1 cellular context compared by ENCODE assay signal in the genomic region with DNA sequence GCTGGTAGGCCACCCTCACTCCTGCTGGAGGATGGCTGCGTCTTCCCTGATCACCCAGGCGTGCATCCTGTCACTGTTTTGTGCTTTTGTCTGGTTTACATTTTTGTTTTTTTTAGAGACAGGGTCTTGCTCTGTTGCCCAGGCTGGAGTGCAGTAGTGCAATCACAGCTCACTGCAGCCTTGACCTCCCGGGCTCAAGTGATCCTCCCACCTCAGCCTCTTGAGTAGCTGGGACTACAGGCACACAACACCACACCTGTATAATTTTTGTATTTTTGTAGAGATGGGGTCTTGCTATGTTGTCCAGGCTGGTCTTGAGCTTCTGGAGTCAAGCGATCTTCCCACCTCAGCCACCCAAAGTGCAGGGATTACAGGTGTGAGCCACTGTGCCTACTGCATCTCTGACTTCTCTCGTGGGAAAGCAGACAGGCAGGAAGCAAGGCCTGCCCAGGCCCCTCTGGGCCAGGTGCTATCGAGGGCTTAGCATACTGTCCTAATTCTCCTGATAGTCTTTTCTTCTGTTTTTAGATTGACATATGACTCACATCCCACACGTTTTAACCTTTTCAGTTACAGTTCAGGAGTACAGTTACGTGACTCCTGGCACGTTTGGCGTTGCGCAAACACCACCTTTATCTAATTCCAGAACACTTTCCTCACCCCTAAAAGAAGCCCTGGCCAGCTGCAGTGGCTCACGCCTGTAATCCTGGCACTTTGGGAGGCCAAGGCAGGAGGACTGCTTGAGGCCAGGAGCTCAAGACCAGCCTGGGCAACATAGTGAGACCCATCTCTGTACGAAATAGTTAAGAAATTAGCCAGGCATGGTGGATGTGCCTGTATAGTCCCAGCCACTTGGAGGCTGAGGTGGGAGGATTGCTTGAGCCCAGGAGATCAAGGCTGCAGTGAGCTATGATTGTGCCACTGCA.
TF ChIP-seq lines count a peak whose summit lies in the region.

No MANE protein-coding gene starts in this region.

TF ChIP-seq in HepG2, 621 proteins besides CTCF, POLR2A, EP300 and RAD21 (continued from another document and continues in another):
- TF ChIP-seq, protein P1, sequence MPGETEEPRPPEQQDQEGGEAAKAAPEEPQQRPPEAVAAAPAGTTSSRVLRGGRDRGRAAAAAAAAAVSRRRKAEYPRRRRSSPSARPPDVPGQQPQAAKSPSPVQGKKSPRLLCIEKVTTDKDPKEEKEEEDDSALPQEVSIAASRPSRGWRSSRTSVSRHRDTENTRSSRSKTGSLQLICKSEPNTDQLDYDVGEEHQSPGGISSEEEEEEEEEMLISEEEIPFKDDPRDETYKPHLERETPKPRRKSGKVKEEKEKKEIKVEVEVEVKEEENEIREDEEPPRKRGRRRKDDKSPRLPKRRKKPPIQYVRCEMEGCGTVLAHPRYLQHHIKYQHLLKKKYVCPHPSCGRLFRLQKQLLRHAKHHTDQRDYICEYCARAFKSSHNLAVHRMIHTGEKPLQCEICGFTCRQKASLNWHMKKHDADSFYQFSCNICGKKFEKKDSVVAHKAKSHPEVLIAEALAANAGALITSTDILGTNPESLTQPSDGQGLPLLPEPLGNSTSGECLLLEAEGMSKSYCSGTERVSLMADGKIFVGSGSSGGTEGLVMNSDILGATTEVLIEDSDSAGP (CRISPR knock-in tag; IDR thresholded peaks at IDR 0.05; ENCODE audit: borderline replicate concordance) = peak; percentile 43
- TF ChIP-seq ZMYM3 (CRISPR knock-in tag; IDR thresholded peaks at IDR 0.05) (peak; percentile 94), ZNF709 (CRISPR knock-in tag; IDR thresholded peaks at IDR 0.05) (peak; percentile 61; the same call in 1 of the 2 replicates), ZNF34 (CRISPR knock-in tag; IDR thresholded peaks at IDR 0.05; ENCODE audit: borderline replicate concordance) (0 out of 2 replicates have a peak, but pooled peaks have one; percentile 40), NAIF1 (CRISPR knock-in tag; IDR thresholded peaks at IDR 0.05; ENCODE audit: borderline replicate concordance) (peak; percentile 63; the same call in 1 of the 2 replicates), IRF2 (CRISPR knock-in tag; IDR thresholded peaks at IDR 0.05) (peak; percentile 81), WIZ (CRISPR knock-in tag; IDR thresholded peaks at IDR 0.05) (0 out of 2 replicates have a peak, but pooled peaks have one; percentile 40), POLR2G (IDR thresholded peaks at IDR 0.05; ENCODE audit: low read depth, low read length) (peak; percentile 14; the same call in 1 of the 2 replicates), ZNF543 (CRISPR knock-in tag; IDR thresholded peaks at IDR 0.05) (peak; percentile 76), ZNF572 (CRISPR knock-in tag; IDR thresholded peaks at IDR 0.05) (peak; percentile 90), HHEX (CRISPR knock-in tag; IDR thresholded peaks at IDR 0.05) (peak; percentile 55; the same call in 1 of the 2 replicates), PITX1 (CRISPR knock-in tag; IDR thresholded peaks at IDR 0.05) (peak; percentile 91), KLF11 (CRISPR knock-in tag; IDR thresholded peaks at IDR 0.05) (peak; percentile 76; the same call in 1 of the 2 replicates), ARNTL (CRISPR knock-in tag; IDR thresholded peaks at IDR 0.05) (peak; percentile 90), CREB1 (IDR thresholded peaks at IDR 0.05) (peak; percentile 57; the same call in 1 of the 2 replicates), CREB1 (CRISPR knock-in tag; IDR thresholded peaks at IDR 0.05) (peak; percentile 86; the same call in 1 of the 2 replicates), SOX13 (IDR thresholded peaks at IDR 0.05) (peak; percentile 80; the same call in 1 of the 2 replicates), SOX13 (CRISPR knock-in tag; conservative IDR thresholded peaks at IDR 0.05 in 1 of 2, IDR thresholded peaks at IDR 0.05 in 1 of 2) (peak; percentile 46 to 82; a peak in 2 of 4 replicates), PHF21A (CRISPR knock-in tag; IDR thresholded peaks at IDR 0.05) (peak; percentile 91), HMG20B (CRISPR knock-in tag; conservative IDR thresholded peaks at IDR 0.05) (0 out of 2 replicates have a peak, but pooled peaks have one; percentile 21), PHF8 (CRISPR knock-in tag; IDR thresholded peaks at IDR 0.05) (0 out of 2 replicates have a peak, but pooled peaks have one; percentile 25), ZNF232 (CRISPR knock-in tag; IDR thresholded peaks at IDR 0.05; ENCODE audit: borderline replicate concordance) (peak; percentile 98), ZNF816 (CRISPR knock-in tag; IDR thresholded peaks at IDR 0.05; ENCODE audit: borderline replicate concordance) (peak; percentile 85; the same call in 1 of the 2 replicates), TRIM24 (CRISPR knock-in tag; IDR thresholded peaks at IDR 0.05) (peak; percentile 86), SPEN (CRISPR knock-in tag; IDR thresholded peaks at IDR 0.05; ENCODE audit: low read depth) (peak; percentile 51), ZNF558 (CRISPR knock-in tag; IDR thresholded peaks at IDR 0.05; ENCODE audit: borderline replicate concordance) (peak; percentile 69; the same call in 1 of the 2 replicates), TP53 (CRISPR knock-in tag; conservative IDR thresholded peaks at IDR 0.05) (peak; percentile 55; the same call in 1 of the 2 replicates), SP5 (CRISPR knock-in tag; IDR thresholded peaks at IDR 0.05; ENCODE audit: borderline replicate concordance, low read depth) (peak; percentile 34; the same call in 1 of the 2 replicates), ZNF7 (CRISPR knock-in tag; IDR thresholded peaks at IDR 0.05) (peak; percentile 34; the same call in 1 of the 2 replicates), ZNF431 (CRISPR knock-in tag; IDR thresholded peaks at IDR 0.05; ENCODE audit: borderline replicate concordance, low read depth) (peak; percentile 25; the same call in 1 of the 2 replicates), ELF3 (CRISPR knock-in tag; IDR thresholded peaks at IDR 0.05) (peak; percentile 82), RARA (CRISPR knock-in tag; IDR thresholded peaks at IDR 0.05) (peak; percentile 97), ZNF598 (CRISPR knock-in tag; IDR thresholded peaks at IDR 0.05; ENCODE audit: borderline replicate concordance) (0 out of 2 replicates have a peak, but pooled peaks have one; percentile 27), ZNF670 (CRISPR knock-in tag; IDR thresholded peaks at IDR 0.05; ENCODE audit: borderline replicate concordance) (peak; percentile 96), HOXA3 (CRISPR knock-in tag; IDR thresholded peaks at IDR 0.05) (peak; percentile 84), BRD4 (CRISPR knock-in tag; IDR thresholded peaks at IDR 0.05) (peak; percentile 80; the same call in 1 of the 2 replicates), ZNF224 (CRISPR knock-in tag; IDR thresholded peaks at IDR 0.05) (0 out of 2 replicates have a peak, but pooled peaks have one; percentile 55), NR2F2 (IDR thresholded peaks at IDR 0.05; ENCODE audit: borderline replicate concordance, low read depth) (peak; percentile 63; the same call in 1 of the 2 replicates), MYC (CRISPR knock-in tag; IDR thresholded peaks at IDR 0.05; ENCODE audit: borderline replicate concordance) (peak; percentile 72)
- TF ChIP-seq, protein P2, sequence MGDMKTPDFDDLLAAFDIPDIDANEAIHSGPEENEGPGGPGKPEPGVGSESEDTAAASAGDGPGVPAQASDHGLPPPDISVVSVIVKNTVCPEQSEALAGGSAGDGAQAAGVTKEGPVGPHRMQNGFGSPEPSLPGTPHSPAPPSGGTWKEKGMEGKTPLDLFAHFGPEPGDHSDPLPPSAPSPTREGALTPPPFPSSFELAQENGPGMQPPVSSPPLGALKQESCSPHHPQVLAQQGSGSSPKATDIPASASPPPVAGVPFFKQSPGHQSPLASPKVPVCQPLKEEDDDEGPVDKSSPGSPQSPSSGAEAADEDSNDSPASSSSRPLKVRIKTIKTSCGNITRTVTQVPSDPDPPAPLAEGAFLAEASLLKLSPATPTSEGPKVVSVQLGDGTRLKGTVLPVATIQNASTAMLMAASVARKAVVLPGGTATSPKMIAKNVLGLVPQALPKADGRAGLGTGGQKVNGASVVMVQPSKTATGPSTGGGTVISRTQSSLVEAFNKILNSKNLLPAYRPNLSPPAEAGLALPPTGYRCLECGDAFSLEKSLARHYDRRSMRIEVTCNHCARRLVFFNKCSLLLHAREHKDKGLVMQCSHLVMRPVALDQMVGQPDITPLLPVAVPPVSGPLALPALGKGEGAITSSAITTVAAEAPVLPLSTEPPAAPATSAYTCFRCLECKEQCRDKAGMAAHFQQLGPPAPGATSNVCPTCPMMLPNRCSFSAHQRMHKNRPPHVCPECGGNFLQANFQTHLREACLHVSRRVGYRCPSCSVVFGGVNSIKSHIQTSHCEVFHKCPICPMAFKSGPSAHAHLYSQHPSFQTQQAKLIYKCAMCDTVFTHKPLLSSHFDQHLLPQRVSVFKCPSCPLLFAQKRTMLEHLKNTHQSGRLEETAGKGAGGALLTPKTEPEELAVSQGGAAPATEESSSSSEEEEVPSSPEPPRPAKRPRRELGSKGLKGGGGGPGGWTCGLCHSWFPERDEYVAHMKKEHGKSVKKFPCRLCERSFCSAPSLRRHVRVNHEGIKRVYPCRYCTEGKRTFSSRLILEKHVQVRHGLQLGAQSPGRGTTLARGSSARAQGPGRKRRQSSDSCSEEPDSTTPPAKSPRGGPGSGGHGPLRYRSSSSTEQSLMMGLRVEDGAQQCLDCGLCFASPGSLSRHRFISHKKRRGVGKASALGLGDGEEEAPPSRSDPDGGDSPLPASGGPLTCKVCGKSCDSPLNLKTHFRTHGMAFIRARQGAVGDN (CRISPR knock-in tag; IDR thresholded peaks at IDR 0.05) = peak; percentile 92
- TF ChIP-seq, protein P3, sequence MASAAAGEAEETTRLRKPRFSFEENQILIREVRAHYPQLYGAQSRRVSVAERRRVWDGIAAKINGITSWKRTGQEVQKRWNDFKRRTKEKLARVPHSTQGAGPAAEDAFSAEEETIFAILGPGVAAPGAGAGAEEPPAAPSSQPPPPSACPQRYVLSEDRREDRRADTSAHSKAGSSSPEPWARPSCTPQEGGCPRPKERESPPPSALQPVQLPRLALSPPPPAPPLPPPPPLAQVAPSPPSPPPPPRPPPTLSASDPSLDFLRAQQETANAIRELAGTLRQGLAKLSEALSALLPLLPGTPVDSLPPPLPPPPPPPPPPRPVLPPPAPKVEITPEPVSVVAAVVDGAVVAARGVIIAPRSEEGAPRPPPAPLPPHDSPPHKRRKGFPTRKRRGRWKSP (CRISPR knock-in tag; IDR thresholded peaks at IDR 0.05) = 0 out of 2 replicates have a peak, but pooled peaks have one; percentile 61
- TF ChIP-seq, protein P4, sequence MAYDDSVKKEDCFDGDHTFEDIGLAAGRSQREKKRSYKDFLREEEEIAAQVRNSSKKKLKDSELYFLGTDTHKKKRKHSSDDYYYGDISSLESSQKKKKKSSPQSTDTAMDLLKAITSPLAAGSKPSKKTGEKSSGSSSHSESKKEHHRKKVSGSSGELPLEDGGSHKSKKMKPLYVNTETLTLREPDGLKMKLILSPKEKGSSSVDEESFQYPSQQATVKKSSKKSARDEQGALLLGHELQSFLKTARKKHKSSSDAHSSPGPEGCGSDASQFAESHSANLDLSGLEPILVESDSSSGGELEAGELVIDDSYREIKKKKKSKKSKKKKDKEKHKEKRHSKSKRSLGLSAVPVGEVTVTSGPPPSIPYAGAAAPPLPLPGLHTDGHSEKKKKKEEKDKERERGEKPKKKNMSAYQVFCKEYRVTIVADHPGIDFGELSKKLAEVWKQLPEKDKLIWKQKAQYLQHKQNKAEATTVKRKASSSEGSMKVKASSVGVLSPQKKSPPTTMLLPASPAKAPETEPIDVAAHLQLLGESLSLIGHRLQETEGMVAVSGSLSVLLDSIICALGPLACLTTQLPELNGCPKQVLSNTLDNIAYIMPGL (CRISPR knock-in tag; IDR thresholded peaks at IDR 0.05; ENCODE audit: borderline replicate concordance in 1 of 2, low read depth in 1 of 2) = 0 out of 4 replicates have a peak, but pooled peaks have one; percentile 23 to 47
- TF ChIP-seq, protein P5, sequence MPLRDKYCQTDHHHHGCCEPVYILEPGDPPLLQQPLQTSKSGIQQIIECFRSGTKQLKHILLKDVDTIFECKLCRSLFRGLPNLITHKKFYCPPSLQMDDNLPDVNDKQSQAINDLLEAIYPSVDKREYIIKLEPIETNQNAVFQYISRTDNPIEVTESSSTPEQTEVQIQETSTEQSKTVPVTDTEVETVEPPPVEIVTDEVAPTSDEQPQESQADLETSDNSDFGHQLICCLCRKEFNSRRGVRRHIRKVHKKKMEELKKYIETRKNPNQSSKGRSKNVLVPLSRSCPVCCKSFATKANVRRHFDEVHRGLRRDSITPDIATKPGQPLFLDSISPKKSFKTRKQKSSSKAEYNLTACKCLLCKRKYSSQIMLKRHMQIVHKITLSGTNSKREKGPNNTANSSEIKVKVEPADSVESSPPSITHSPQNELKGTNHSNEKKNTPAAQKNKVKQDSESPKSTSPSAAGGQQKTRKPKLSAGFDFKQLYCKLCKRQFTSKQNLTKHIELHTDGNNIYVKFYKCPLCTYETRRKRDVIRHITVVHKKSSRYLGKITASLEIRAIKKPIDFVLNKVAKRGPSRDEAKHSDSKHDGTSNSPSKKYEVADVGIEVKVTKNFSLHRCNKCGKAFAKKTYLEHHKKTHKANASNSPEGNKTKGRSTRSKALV (CRISPR knock-in tag; IDR thresholded peaks at IDR 0.05) = peak; percentile 31; the same call in 1 of the 2 replicates
- TF ChIP-seq, protein P6, sequence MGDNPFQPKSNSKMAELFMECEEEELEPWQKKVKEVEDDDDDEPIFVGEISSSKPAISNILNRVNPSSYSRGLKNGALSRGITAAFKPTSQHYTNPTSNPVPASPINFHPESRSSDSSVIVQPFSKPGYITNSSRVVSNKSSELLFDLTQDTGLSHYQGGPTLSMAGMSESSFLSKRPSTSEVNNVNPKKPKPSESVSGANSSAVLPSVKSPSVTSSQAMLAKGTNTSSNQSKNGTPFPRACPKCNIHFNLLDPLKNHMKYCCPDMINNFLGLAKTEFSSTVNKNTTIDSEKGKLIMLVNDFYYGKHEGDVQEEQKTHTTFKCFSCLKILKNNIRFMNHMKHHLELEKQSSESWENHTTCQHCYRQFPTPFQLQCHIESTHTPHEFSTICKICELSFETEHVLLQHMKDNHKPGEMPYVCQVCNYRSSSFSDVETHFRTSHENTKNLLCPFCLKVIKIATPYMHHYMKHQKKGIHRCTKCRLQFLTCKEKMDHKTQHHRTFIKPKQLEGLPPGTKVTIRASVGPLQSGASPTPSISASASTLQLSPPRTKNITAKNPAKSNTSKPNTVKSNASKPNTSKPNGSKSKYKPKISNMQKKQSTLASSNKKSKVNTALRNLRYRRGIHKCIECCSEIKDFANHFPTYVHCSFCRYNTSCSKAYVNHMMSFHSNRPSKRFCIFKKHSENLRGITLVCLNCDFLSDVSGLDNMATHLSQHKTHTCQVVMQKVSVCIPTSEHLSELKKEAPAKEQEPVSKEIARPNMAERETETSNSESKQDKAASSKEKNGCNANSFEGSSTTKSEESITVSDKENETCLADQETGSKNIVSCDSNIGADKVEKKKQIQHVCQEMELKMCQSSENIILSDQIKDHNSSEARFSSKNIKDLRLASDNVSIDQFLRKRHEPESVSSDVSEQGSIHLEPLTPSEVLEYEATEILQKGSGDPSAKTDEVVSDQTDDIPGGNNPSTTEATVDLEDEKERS (CRISPR knock-in tag; IDR thresholded peaks at IDR 0.05) = peak; percentile 96
- TF ChIP-seq, protein P7, sequence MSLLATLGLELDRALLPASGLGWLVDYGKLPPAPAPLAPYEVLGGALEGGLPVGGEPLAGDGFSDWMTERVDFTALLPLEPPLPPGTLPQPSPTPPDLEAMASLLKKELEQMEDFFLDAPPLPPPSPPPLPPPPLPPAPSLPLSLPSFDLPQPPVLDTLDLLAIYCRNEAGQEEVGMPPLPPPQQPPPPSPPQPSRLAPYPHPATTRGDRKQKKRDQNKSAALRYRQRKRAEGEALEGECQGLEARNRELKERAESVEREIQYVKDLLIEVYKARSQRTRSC (CRISPR knock-in tag; IDR thresholded peaks at IDR 0.05; ENCODE audit: low read depth) = 0 out of 2 replicates have a peak, but pooled peaks have one; percentile 53
